In genomic region chr20:14643146-14643545, GRCh38 we compare ENCODE assay signal across 28 cellular contexts.
"Had no signal": no experiment of that assay in that cellular context is flagged by ENCODE, and none has a peak within 500 bp of the region (broad histone marks: within the 10 kb centered on the region; RNA-seq: fewer than 3 reads in every experiment).

No MANE protein-coding gene starts in this region.

- H3K27ac ChIP-seq: adrenal gland, body of pancreas, coronary artery, dorsolateral prefrontal cortex had no signal

- H3K4me3 ChIP-seq: adrenal gland, body of pancreas, coronary artery, dorsolateral prefrontal cortex had no signal

- H3K9me3 ChIP-seq: adrenal gland, body of pancreas had no signal

- ATAC-seq: activated CD4-positive, alpha-beta T cell treated with anti-CD3 and anti-CD28 coated beads for 36 hours; activated CD8-positive, alpha-beta memory T cell treated with anti-CD3 and anti-CD28 coated beads, Interleukin-2, amount 10 ng/mL, durations not matched to agents 7 days and 5 days; activated CD8-positive, alpha-beta T cell treated with anti-CD3 and anti-CD28 coated beads, Interleukin-2, amount 10 ng/mL, durations not matched to agents 7 days and 5 days; activated naive CD8-positive, alpha-beta T cell treated with anti-CD3 and anti-CD28 coated beads, Interleukin-2, amount 50 U/mL, for 24 hours; body of pancreas; esophagus mucosa had no signal

- DNase-seq: activated CD4-positive, alpha-beta memory T cell treated with anti-CD3 and anti-CD28 coated beads for 36 hours; activated CD4-positive, alpha-beta T cell treated with anti-CD3 and anti-CD28 coated beads for 36 hours; activated CD4-positive, alpha-beta T cell treated with anti-CD3 and anti-CD28 coated beads, Interleukin-2, amount 10 ng/mL, durations not matched to agents 24 days and 14 days; activated CD4-positive, CD25-positive, alpha-beta regulatory T cell; activated CD4-positive, CD25-positive, alpha-beta regulatory T cell treated with anti-CD3 and anti-CD28 coated beads, Interleukin-2, amount 50 U/mL, for 72 hours; activated CD8-positive, alpha-beta memory T cell treated with anti-CD3 and anti-CD28 coated beads, Interleukin-2, amount 10 ng/mL, durations not matched to agents 7 days and 5 days; activated CD8-positive, alpha-beta memory T cell treated with anti-CD3 and anti-CD28 coated beads, Interleukin-2, amount 50 U/mL, for 4 hours; activated CD8-positive, alpha-beta T cell treated with anti-CD3 and anti-CD28 coated beads, Interleukin-2, amount 10 ng/mL, durations not matched to agents 7 days and 5 days; activated effector memory CD4-positive, alpha-beta T cell treated with anti-CD3 and anti-CD28 coated beads, Interleukin-2, amount 50 U/mL, for 16 hours; activated naive CD4-positive, alpha-beta T cell treated with anti-CD3 and anti-CD28 coated beads for 36 hours; activated naive CD8-positive, alpha-beta T cell treated with anti-CD3 and anti-CD28 coated beads for 36 hours; activated naive CD8-positive, alpha-beta T cell treated with anti-CD3 and anti-CD28 coated beads, Interleukin-2, amount 50 U/mL, for 24 hours; activated T-cell treated with anti-CD3 and anti-CD28 coated beads, Interleukin-2, amount 50 U/mL, for 1 hour; activated T-cell treated with anti-CD3 and anti-CD28 coated beads, Interleukin-2, amount 50 U/mL, for 48 hours; adrenal gland; amygdala; aorta; body of pancreas; caudate nucleus; cerebellar nuclear complex; dorsolateral prefrontal cortex; effector memory CD4-positive, alpha-beta T cell; endodermal cell; foreskin fibroblast; head of caudate nucleus; T-helper 2 cell had no signal

- H3K27me3 ChIP-seq: adrenal gland, body of pancreas, dorsolateral prefrontal cortex had no signal

- H3K4me1 ChIP-seq: adrenal gland, body of pancreas had no signal

- H3K36me3 ChIP-seq: adrenal gland had no signal
